8 cellular contexts compared by ENCODE assay signal in genomic region chrX:120213438-120214265, GRCh38. TPM values are rescaled to one million over a fixed set of nuclear protein-coding genes. Genes with fewer than 3 reads are reported as not detected.
DNase-seq lines count a peak whose midpoint lies in the region; ATAC-seq and TF ChIP-seq lines count a peak whose summit lies in the region.

No MANE protein-coding gene starts in this region.

- in situ Hi-C loops in GM13977 (cut with MboI; ENCODE audit: low pct_unique_long_range_greater_than_20kb, low sequenced_read_pairs, unreplicated experiment): no loop called here

- DNase-seq in AG04449 (ENCODE audit: low read depth, low spot score): no peak
- peak; percentile 66 for DNase-seq in GM13977 (ENCODE audit: low spot score)
- peak; percentile 32 for DNase-seq in NOMO-1 treated with DMSO at 0.1 percent for 48 hours (lab: John Stamatoyannopoulos, UW; ENCODE audit: unreplicated experiment)
- peak; percentile 40 for DNase-seq in activated T-cell treated with anti-CD3 and anti-CD28 coated beads for 24 hours (ENCODE audit: low read depth)
- DNase-seq in substantia nigra (lab: John Stamatoyannopoulos, UW): peak in 35 of 49 donors; percentile 0 to 61 (median 25)

- no peak overlapping the region for H3K4me3 Mint-ChIP-seq in nephron

- peaks cover 5% of the 10 kb centered on the region for H3K9me3 Mint-ChIP-seq in nephron

- no peak overlapping the region for H3K4me3 ChIP-seq in AG04449 (ENCODE audit: low read depth, low read length)

- H3K36me3 Mint-ChIP-seq in nephron (ENCODE audit: low read depth): no peaks in the 10 kb centered on the region

- peaks cover 6% of the 10 kb centered on the region for H3K4me1 Mint-ChIP-seq in nephron

- H3K27ac ChIP-seq in substantia nigra (ENCODE audit: low read depth, low read length, poor library complexity, severe bottlenecking): no peak overlapping the region

- CTCF ChIA-PET in AG04449 (lab: Yijun Ruan, JAX): interaction anchor here (0.8 to 3.8 kb wide), 13 partner anchors 8 to 1093 kb away, joined by 3 to 15 read pairs (median 3); partner anchors contain the start of gene ZBTB33

- ATAC-seq in HG03354 (IDR thresholded peaks at IDR 0.05; ENCODE audit: poor library complexity, severe bottlenecking, unreplicated experiment) (peak; percentile 84), esophagus mucosa (peak; percentile 64)

- POLR2A ChIA-PET in AG04449 (lab: Yijun Ruan, JAX): no interaction called here

- H3K27ac Mint-ChIP-seq in nephron: no peak overlapping the region

- no peaks in the 10 kb centered on the region for H3K27me3 Mint-ChIP-seq in nephron (ENCODE audit: low read depth)

- TF ChIP-seq CTCF in AG04449 (IDR thresholded peaks at IDR 0.05; ENCODE audit: insufficient read depth, low read length, missing control alignments) (peak; percentile 78), GM13977 (IDR thresholded peaks at IDR 0.05; ENCODE audit: extremely low read depth, insufficient read depth, missing control alignments) (peak; percentile 89), nephron (IDR thresholded peaks at IDR 0.05; ENCODE audit: unreplicated experiment in 3 of 3) (peak; percentile 57 to 63 (median 61))

RNA-seq across cellular contexts. Expression of gene ZBTB33, which starts 37.0 kb away (rescaled TPM):
- 10.0 TPM for total RNA-seq in esophagus mucosa

RNA-seq across cellular contexts. Expression of gene RHOXF2, which starts 55.2 kb away (rescaled TPM):
- not detected for total RNA-seq in esophagus mucosa
